1 cellular context compared by ENCODE assay signal in genomic region chr13:26989261-26990007, GRCh38.
TF ChIP-seq lines count a peak whose summit lies in the region.

No MANE protein-coding gene starts in this region.

TF ChIP-seq in HepG2, 621 proteins besides CTCF, POLR2A, EP300 and RAD21 (continued from another document):
- TF ChIP-seq, protein P1, sequence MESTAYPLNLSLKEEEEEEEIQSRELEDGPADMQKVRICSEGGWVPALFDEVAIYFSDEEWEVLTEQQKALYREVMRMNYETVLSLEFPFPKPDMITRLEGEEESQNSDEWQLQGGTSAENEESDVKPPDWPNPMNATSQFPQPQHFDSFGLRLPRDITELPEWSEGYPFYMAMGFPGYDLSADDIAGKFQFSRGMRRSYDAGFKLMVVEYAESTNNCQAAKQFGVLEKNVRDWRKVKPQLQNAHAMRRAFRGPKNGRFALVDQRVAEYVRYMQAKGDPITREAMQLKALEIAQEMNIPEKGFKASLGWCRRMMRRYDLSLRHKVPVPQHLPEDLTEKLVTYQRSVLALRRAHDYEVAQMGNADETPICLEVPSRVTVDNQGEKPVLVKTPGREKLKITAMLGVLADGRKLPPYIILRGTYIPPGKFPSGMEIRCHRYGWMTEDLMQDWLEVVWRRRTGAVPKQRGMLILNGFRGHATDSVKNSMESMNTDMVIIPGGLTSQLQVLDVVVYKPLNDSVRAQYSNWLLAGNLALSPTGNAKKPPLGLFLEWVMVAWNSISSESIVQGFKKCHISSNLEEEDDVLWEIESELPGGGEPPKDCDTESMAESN (CRISPR knock-in tag; conservative IDR thresholded peaks at IDR 0.05) = no peak
- TF ChIP-seq PITX1 (CRISPR knock-in tag; IDR thresholded peaks at IDR 0.05) = 0 out of 2 replicates have a peak, but pooled peaks have one; percentile 9
- TF ChIP-seq ARID5B (CRISPR knock-in tag; IDR thresholded peaks at IDR 0.05) = peak; percentile 10; the same call in 1 of the 2 replicates
- TF ChIP-seq SAP130 (CRISPR knock-in tag; IDR thresholded peaks at IDR 0.05; ENCODE audit: low read depth) = peak; percentile 15; the same call in 1 of the 2 replicates
- no peak for TF ChIP-seq HES4 (CRISPR knock-in tag; IDR thresholded peaks at IDR 0.05; ENCODE audit: borderline replicate concordance)
- TF ChIP-seq, protein P2, sequence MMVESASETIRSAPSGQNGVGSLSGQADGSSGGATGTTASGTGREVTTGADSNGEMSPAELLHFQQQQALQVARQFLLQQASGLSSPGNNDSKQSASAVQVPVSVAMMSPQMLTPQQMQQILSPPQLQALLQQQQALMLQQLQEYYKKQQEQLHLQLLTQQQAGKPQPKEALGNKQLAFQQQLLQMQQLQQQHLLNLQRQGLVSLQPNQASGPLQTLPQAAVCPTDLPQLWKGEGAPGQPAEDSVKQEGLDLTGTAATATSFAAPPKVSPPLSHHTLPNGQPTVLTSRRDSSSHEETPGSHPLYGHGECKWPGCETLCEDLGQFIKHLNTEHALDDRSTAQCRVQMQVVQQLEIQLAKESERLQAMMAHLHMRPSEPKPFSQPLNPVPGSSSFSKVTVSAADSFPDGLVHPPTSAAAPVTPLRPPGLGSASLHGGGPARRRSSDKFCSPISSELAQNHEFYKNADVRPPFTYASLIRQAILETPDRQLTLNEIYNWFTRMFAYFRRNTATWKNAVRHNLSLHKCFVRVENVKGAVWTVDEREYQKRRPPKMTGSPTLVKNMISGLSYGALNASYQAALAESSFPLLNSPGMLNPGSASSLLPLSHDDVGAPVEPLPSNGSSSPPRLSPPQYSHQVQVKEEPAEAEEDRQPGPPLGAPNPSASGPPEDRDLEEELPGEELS (CRISPR knock-in tag; IDR thresholded peaks at IDR 0.05) = peak; percentile 29; the same call in 1 of the 2 replicates
- TF ChIP-seq MED1 (CRISPR knock-in tag; IDR thresholded peaks at IDR 0.05) = 0 out of 2 replicates have a peak, but pooled peaks have one; percentile 39
- TF ChIP-seq, protein P3, sequence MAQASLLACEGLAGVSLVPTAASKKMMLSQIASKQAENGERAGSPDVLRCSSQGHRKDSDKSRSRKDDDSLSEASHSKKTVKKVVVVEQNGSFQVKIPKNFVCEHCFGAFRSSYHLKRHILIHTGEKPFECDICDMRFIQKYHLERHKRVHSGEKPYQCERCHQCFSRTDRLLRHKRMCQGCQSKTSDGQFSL (CRISPR knock-in tag; IDR thresholded peaks at IDR 0.05) = 0 out of 2 replicates have a peak, but pooled peaks have one; percentile 29
- no peak for TF ChIP-seq ZNF549 (CRISPR knock-in tag; IDR thresholded peaks at IDR 0.05)
- TF ChIP-seq, protein P4, sequence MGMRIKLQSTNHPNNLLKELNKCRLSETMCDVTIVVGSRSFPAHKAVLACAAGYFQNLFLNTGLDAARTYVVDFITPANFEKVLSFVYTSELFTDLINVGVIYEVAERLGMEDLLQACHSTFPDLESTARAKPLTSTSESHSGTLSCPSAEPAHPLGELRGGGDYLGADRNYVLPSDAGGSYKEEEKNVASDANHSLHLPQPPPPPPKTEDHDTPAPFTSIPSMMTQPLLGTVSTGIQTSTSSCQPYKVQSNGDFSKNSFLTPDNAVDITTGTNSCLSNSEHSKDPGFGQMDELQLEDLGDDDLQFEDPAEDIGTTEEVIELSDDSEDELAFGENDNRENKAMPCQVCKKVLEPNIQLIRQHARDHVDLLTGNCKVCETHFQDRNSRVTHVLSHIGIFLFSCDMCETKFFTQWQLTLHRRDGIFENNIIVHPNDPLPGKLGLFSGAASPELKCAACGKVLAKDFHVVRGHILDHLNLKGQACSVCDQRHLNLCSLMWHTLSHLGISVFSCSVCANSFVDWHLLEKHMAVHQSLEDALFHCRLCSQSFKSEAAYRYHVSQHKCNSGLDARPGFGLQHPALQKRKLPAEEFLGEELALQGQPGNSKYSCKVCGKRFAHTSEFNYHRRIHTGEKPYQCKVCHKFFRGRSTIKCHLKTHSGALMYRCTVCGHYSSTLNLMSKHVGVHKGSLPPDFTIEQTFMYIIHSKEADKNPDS (CRISPR knock-in tag; IDR thresholded peaks at IDR 0.05) = no peak
- peak; percentile 93 for TF ChIP-seq ZNF263 (CRISPR knock-in tag; IDR thresholded peaks at IDR 0.05)
- TF ChIP-seq ZNF784 (CRISPR knock-in tag; IDR thresholded peaks at IDR 0.05; ENCODE audit: borderline replicate concordance) = no peak
- no peak for TF ChIP-seq FOXK1 (CRISPR knock-in tag; IDR thresholded peaks at IDR 0.05; ENCODE audit: borderline replicate concordance, low read depth)
- TF ChIP-seq ZNF574 (CRISPR knock-in tag; IDR thresholded peaks at IDR 0.05) = peak; percentile 3; the same call in 1 of the 2 replicates
- TF ChIP-seq JUN (CRISPR knock-in tag; IDR thresholded peaks at IDR 0.05) = no peak
- no peak for TF ChIP-seq TEAD3 (CRISPR knock-in tag; optimal IDR thresholded peaks at IDR 0.05; ENCODE audit: borderline replicate concordance)
- no peak for TF ChIP-seq LCORL (IDR thresholded peaks at IDR 0.05)
- 0 out of 2 replicates have a peak, but pooled peaks have one; percentile 25 for TF ChIP-seq LCORL (CRISPR knock-in tag; IDR thresholded peaks at IDR 0.05)
- peak; percentile 29; the same call in 1 of the 2 replicates for TF ChIP-seq NCOR1 (IDR thresholded peaks at IDR 0.05; ENCODE audit: borderline replicate concordance, low read length)
- peak; percentile 32; the same call in 1 of the 2 replicates for TF ChIP-seq RARA (CRISPR knock-in tag; IDR thresholded peaks at IDR 0.05)
- TF ChIP-seq ZFP90 (CRISPR knock-in tag; IDR thresholded peaks at IDR 0.05; ENCODE audit: borderline replicate concordance) = peak; percentile 48; the same call in 1 of the 2 replicates
- TF ChIP-seq ZNF605 (CRISPR knock-in tag; IDR thresholded peaks at IDR 0.05) = no peak
- TF ChIP-seq SOX5 (CRISPR knock-in tag; IDR thresholded peaks at IDR 0.05; ENCODE audit: borderline replicate concordance) = 0 out of 2 replicates have a peak, but pooled peaks have one; percentile 19
- TF ChIP-seq CSRNP1 (CRISPR knock-in tag; IDR thresholded peaks at IDR 0.05) = 0 out of 2 replicates have a peak, but pooled peaks have one; percentile 24
- peak; percentile 35; the same call in 1 of the 2 replicates for TF ChIP-seq PAXIP1 (CRISPR knock-in tag; conservative IDR thresholded peaks at IDR 0.05)
- TF ChIP-seq HOXA3 (CRISPR knock-in tag; IDR thresholded peaks at IDR 0.05) = 0 out of 2 replicates have a peak, but pooled peaks have one; percentile 13
- no peak for TF ChIP-seq BCL6 (CRISPR knock-in tag; IDR thresholded peaks at IDR 0.05)
- TF ChIP-seq PHF21A (CRISPR knock-in tag; IDR thresholded peaks at IDR 0.05) = 0 out of 2 replicates have a peak, but pooled peaks have one; percentile 30
TF ChIP-seq in HepG2: peak in this region for 20.
